Comparison of ENCODE assay signal across 1 cellular context in genomic region chr1:3453891-3454810, GRCh38.
A peak's percentile ranks its signal among the peaks of the same experiment; 100 is the strongest.
TF ChIP-seq lines count a peak whose summit lies in the region.

ARHGEF16 (plus strand) TSS chr1:3454665; CDS start chr1:3463085, 8,420 bp downstream.

TF ChIP-seq in HepG2, 621 proteins besides CTCF, POLR2A, EP300 and RAD21 (continued from another document and continues in another):
- TF ChIP-seq ATF3 (CRISPR knock-in tag; IDR thresholded peaks at IDR 0.05) (no peak; the same call in 1 of the 2 replicates), KDM1A (CRISPR knock-in tag; IDR thresholded peaks at IDR 0.05) (peak; percentile 77; the same call in 1 of the 2 replicates), FOXO1 (CRISPR knock-in tag; IDR thresholded peaks at IDR 0.05) (0 out of 2 replicates have a peak, but pooled peaks have one; percentile 13), ZFP82 (CRISPR knock-in tag; IDR thresholded peaks at IDR 0.05; ENCODE audit: borderline replicate concordance) (peak; percentile 53; the same call in 1 of the 2 replicates), ZNF501 (CRISPR knock-in tag; IDR thresholded peaks at IDR 0.05) (no peak), ZSCAN12 (CRISPR knock-in tag; IDR thresholded peaks at IDR 0.05) (peak; percentile 39; the same call in 1 of the 2 replicates), ZNF556 (CRISPR knock-in tag; IDR thresholded peaks at IDR 0.05; ENCODE audit: borderline replicate concordance) (no peak), ZNF280B (CRISPR knock-in tag; IDR thresholded peaks at IDR 0.05; ENCODE audit: borderline replicate concordance) (no peak), ZBTB7B (CRISPR knock-in tag; IDR thresholded peaks at IDR 0.05) (0 out of 2 replicates have a peak, but pooled peaks have one; percentile 5), NR2F2 (IDR thresholded peaks at IDR 0.05; ENCODE audit: borderline replicate concordance, low read depth) (no peak), ZNF546 (CRISPR knock-in tag; conservative IDR thresholded peaks at IDR 0.05) (no peak), IRF1 (CRISPR knock-in tag; IDR thresholded peaks at IDR 0.05; ENCODE audit: low read depth) (no peak), RAD51 (IDR thresholded peaks at IDR 0.05; ENCODE audit: borderline replicate concordance) (no peak), ZNF543 (CRISPR knock-in tag; IDR thresholded peaks at IDR 0.05) (0 out of 2 replicates have a peak, but pooled peaks have one; percentile 21), RFX1 (IDR thresholded peaks at IDR 0.05) (no peak), USF2 (IDR thresholded peaks at IDR 0.05; ENCODE audit: low read depth, low read length) (peak; percentile 51), USF2 (CRISPR knock-in tag; IDR thresholded peaks at IDR 0.05; ENCODE audit: borderline replicate concordance) (no peak), ZNF567 (CRISPR knock-in tag; IDR thresholded peaks at IDR 0.05; ENCODE audit: borderline replicate concordance) (no peak), AHDC1 (CRISPR knock-in tag; IDR thresholded peaks at IDR 0.05; ENCODE audit: borderline replicate concordance) (no peak), SP1 (IDR thresholded peaks at IDR 0.05) (no peak), SP1 (CRISPR knock-in tag; IDR thresholded peaks at IDR 0.05) (peak; percentile 37; the same call in 1 of the 2 replicates), BCLAF1 (IDR thresholded peaks at IDR 0.05) (no peak), ZNF136 (CRISPR knock-in tag; IDR thresholded peaks at IDR 0.05; ENCODE audit: low read depth) (no peak), HBP1 (CRISPR knock-in tag; IDR thresholded peaks at IDR 0.05; ENCODE audit: low read depth) (no peak; the same call in 1 of the 2 replicates), ZHX1 (CRISPR knock-in tag; IDR thresholded peaks at IDR 0.05; ENCODE audit: low read depth) (peak; percentile 58; the same call in 1 of the 2 replicates), ZNF350 (CRISPR knock-in tag; IDR thresholded peaks at IDR 0.05; ENCODE audit: borderline replicate concordance, low read depth) (no peak), ZNF83 (CRISPR knock-in tag; IDR thresholded peaks at IDR 0.05; ENCODE audit: borderline replicate concordance) (peak; percentile 68; the same call in 1 of the 2 replicates), ZZZ3 (CRISPR knock-in tag; IDR thresholded peaks at IDR 0.05; ENCODE audit: borderline replicate concordance) (no peak), ZNF772 (CRISPR knock-in tag; IDR thresholded peaks at IDR 0.05) (peak; percentile 29; the same call in 1 of the 2 replicates), ZBTB34 (CRISPR knock-in tag; IDR thresholded peaks at IDR 0.05) (no peak), DZIP1 (CRISPR knock-in tag; IDR thresholded peaks at IDR 0.05) (0 out of 2 replicates have a peak, but pooled peaks have one; percentile 38), DNMT1 (CRISPR knock-in tag; IDR thresholded peaks at IDR 0.05) (0 out of 2 replicates have a peak, but pooled peaks have one; percentile 47)
